1 cellular context compared by ENCODE assay signal in the genomic region with DNA sequence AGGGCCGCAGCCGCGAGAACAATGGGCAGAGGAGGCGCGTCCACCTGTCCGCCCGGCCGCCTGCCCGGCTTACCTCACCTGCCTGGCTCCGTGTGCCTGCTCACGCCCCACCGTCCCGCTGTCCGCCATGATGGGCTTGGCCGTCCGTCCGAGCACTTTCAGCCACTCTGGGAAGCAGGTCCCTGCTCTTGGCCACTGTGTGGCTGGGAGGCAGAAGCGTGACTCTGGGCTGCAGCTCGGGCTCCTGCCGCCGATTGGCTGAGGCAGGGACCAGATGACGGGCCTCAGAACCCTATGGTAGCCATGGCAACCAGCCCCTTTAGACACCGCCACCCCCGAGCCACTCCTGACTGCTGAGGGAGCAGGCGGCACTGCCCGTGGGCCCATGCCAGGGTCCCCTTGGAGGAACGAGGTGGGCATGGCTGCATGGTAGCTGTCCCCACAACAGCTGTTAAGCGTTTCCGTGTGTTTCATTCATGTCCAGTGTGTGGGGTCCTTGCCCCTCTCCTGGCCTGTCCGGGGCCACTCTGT.
A peak's percentile ranks its signal among the peaks of the same experiment; 100 is the strongest.
TF ChIP-seq lines count a peak whose summit lies in the region.

No MANE protein-coding gene starts in this region.

TF ChIP-seq in K562, 482 proteins besides CTCF, POLR2A, EP300 and RAD21:
- 0 out of 2 replicates have a peak, but pooled peaks have one; percentile 59 for TF ChIP-seq HNRNPL (IDR thresholded peaks at IDR 0.05; ENCODE audit: low read depth, low read length)
- TF ChIP-seq NFYB (IDR thresholded peaks at IDR 0.05; ENCODE audit: extremely low read depth, insufficient read length): peak; percentile 13
- TF ChIP-seq KDM5B (IDR thresholded peaks at IDR 0.05; ENCODE audit: insufficient replicate concordance, low read depth, low read length): no peak
